1 cellular context compared by ENCODE assay signal in genomic region chr17:81086789-81087551, GRCh38.
TF ChIP-seq lines count a peak whose summit lies in the region.

No MANE protein-coding gene starts in this region.

TF ChIP-seq in GM12878, 131 proteins besides CTCF, POLR2A, EP300 and RAD21 (continued from another document):
- TF ChIP-seq PBX3 (IDR thresholded peaks at IDR 0.05; ENCODE audit: insufficient replicate concordance, low read depth, low read length) (no peak), MTA3 (IDR thresholded peaks at IDR 0.05; ENCODE audit: borderline replicate concordance, low read length) (no peak), MYC (IDR thresholded peaks at IDR 0.05; ENCODE audit: insufficient read depth, insufficient read length, insufficient replicate concordance, low read length, severe bottlenecking) (no peak), NR2F1 (conservative IDR thresholded peaks at IDR 0.05) (no peak), CEBPZ (IDR thresholded peaks at IDR 0.05; ENCODE audit: low read depth, low read length) (no peak), RB1 (IDR thresholded peaks at IDR 0.05; ENCODE audit: borderline replicate concordance) (no peak), CBX3 (IDR thresholded peaks at IDR 0.05; ENCODE audit: borderline replicate concordance, low read depth) (no peak), RELA (IDR thresholded peaks at IDR 0.05; ENCODE audit: borderline replicate concordance, partially characterized antibody) (no peak), EED (IDR thresholded peaks at IDR 0.05; ENCODE audit: low read depth) (no peak), ZBTB11 (CRISPR knock-in tag; IDR thresholded peaks at IDR 0.05) (no peak)
